ENCODE assay signal across 8 cellular contexts in the genomic region with DNA sequence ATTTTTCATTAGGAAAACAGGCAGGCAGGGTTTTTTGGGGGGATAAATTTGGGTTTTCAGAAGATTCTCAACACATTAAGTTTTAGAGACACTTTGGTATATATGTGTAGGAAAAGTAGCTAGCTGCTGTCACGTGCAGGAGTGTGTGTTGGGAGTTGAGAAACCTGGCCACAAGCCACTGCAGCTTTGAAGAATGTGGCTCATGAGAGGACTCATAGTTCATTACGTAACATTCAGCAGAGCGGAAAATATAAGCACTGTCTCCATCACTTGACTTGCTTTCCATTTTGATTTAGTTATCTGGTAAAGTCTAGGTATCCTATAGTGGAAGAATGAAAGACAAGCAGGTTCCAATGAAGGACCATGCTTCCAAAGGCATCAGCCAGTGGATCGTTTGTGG. TPM values are rescaled to one million over a fixed set of nuclear protein-coding genes. Genes with fewer than 3 reads are reported as not detected.
DNase-seq lines count a peak whose midpoint lies in the region; ATAC-seq lines count a peak whose summit lies in the region.

No MANE protein-coding gene starts in this region.

- peaks cover 6% of the 10 kb centered on the region for H3K36me3 Mint-ChIP-seq in activated naive CD8-positive, alpha-beta T cell treated with anti-CD3 and anti-CD28 coated beads, Interleukin-2, amount 10 ng/mL, durations not matched to agents 7 days and 5 days
- H3K36me3 Mint-ChIP-seq in stimulated activated naive B cell treated with anti-CD40 and anti-IgM and Interleukin-4, amounts not matched to agents 10 μg/mL and 1 μg/mL and 100 μg/mL, for 72 hours, result no peaks in the 10 kb centered on the region

- H3K4me1 Mint-ChIP-seq in activated naive CD8-positive, alpha-beta T cell treated with anti-CD3 and anti-CD28 coated beads, Interleukin-2, amount 10 ng/mL, durations not matched to agents 7 days and 5 days, result peaks cover 30% of the 10 kb centered on the region
- H3K4me1 Mint-ChIP-seq in stimulated activated naive B cell treated with anti-CD40 and anti-IgM and Interleukin-4, amounts not matched to agents 10 μg/mL and 1 μg/mL and 100 μg/mL, for 72 hours, result peaks cover 25 to 44% of the 10 kb centered on the region in 2 donors

- no peak overlapping the region for H3K27ac Mint-ChIP-seq in activated naive CD8-positive, alpha-beta T cell treated with anti-CD3 and anti-CD28 coated beads, Interleukin-2, amount 10 ng/mL, durations not matched to agents 7 days and 5 days
- H3K27ac Mint-ChIP-seq in stimulated activated naive B cell treated with anti-CD40 and anti-IgM and Interleukin-4, amounts not matched to agents 10 μg/mL and 1 μg/mL and 100 μg/mL, for 72 hours, result peak overlapping the region; percentile 52

- H3K9me3 Mint-ChIP-seq in activated naive CD8-positive, alpha-beta T cell treated with anti-CD3 and anti-CD28 coated beads, Interleukin-2, amount 10 ng/mL, durations not matched to agents 7 days and 5 days, result no peaks in the 10 kb centered on the region
- no peaks in the 10 kb centered on the region for H3K9me3 Mint-ChIP-seq in stimulated activated naive B cell treated with anti-CD40 and anti-IgM and Interleukin-4, amounts not matched to agents 10 μg/mL and 1 μg/mL and 100 μg/mL, for 72 hours

- H3K4me3 ChIP-seq in Jurkat, Clone E6-1 (ENCODE audit: low read length), result no peak overlapping the region

- peaks cover 10% of the 10 kb centered on the region for H3K27me3 Mint-ChIP-seq in activated naive CD8-positive, alpha-beta T cell treated with anti-CD3 and anti-CD28 coated beads, Interleukin-2, amount 10 ng/mL, durations not matched to agents 7 days and 5 days
- H3K27me3 Mint-ChIP-seq in stimulated activated naive B cell treated with anti-CD40 and anti-IgM and Interleukin-4, amounts not matched to agents 10 μg/mL and 1 μg/mL and 100 μg/mL, for 72 hours, result no peaks in the 10 kb centered on the region

- DNase-seq in G401 (ENCODE audit: low spot score) (peak; percentile 73), kidney glomerular epithelial cell (lab: John Stamatoyannopoulos, UW) (peak; percentile 44), globus pallidus (ENCODE audit: low spot score) (no peak), NCI-H2081 (lab: John Stamatoyannopoulos, UW) (no peak)
- DNase-seq in Jurkat, Clone E6-1 (ENCODE audit: low read depth, low spot score), result peak; percentile 75
- DNase-seq in activated naive CD8-positive, alpha-beta T cell treated with anti-CD3 and anti-CD28 coated beads, Interleukin-2, amount 10 ng/mL, durations not matched to agents 7 days and 5 days, result no peak
- DNase-seq in stimulated activated naive B cell treated with anti-CD40 and anti-IgM and Interleukin-4, amounts not matched to agents 10 μg/mL and 1 μg/mL and 100 μg/mL, for 72 hours, result no peak

- in situ Hi-C loops in G401 (cut with HindIII; ENCODE audit: low sequenced_read_pairs), result no loop called here

- POLR2A ChIA-PET in activated naive CD8-positive, alpha-beta T cell treated with anti-CD3 and anti-CD28 coated beads, Interleukin-2, amount 10 ng/mL, durations not matched to agents 7 days and 5 days (lab: Charles Lee), result interaction anchor here (0.7 kb wide), 1 partner anchor 243 kb away, joined by 6 read pairs; no protein-coding TSS in a partner anchor

- peak; percentile 68 for ATAC-seq in activated naive CD8-positive, alpha-beta T cell treated with anti-CD3 and anti-CD28 coated beads, Interleukin-2, amount 10 ng/mL, durations not matched to agents 7 days and 5 days (ENCODE audit: low read depth)
- ATAC-seq in stimulated activated naive B cell treated with anti-CD40 and anti-IgM and Interleukin-4, amounts not matched to agents 10 μg/mL and 1 μg/mL and 100 μg/mL, for 72 hours (replicated peaks), result no peak
- no peak for ATAC-seq in GM21723 (IDR thresholded peaks at IDR 0.05; ENCODE audit: unreplicated experiment)

- H3K4me3 Mint-ChIP-seq in activated naive CD8-positive, alpha-beta T cell treated with anti-CD3 and anti-CD28 coated beads, Interleukin-2, amount 10 ng/mL, durations not matched to agents 7 days and 5 days, result peak overlapping the region; percentile 58
- H3K4me3 Mint-ChIP-seq in stimulated activated naive B cell treated with anti-CD40 and anti-IgM and Interleukin-4, amounts not matched to agents 10 μg/mL and 1 μg/mL and 100 μg/mL, for 72 hours, result no peak overlapping the region

RNA-seq across cellular contexts. Expression of gene SMNDC1, which starts 31.2 kb away (rescaled TPM):
- 11.1 and 13.5 TPM in 2 replicates for total RNA-seq in G401 (2014; rRNA removed; shearing (Covaris generic))
- polyA plus RNA-seq in Jurkat, Clone E6-1 (2012; ENCODE audit: insufficient read depth, insufficient read length), result 50.0 TPM
- 10 to 100 TPM; 36.4 to 39.2 TPM for total RNA-seq in activated naive CD8-positive, alpha-beta T cell treated with anti-CD3 and anti-CD28 coated beads, Interleukin-2, amount 10 ng/mL, durations not matched to agents 7 days and 5 days

Comparison
In these comparisons a context has a peak if more than half of its experiments do, and no peak if none do; other contexts are left out.
1. DNase-seq: peak in G401 (single experiment), Jurkat, Clone E6-1 (single experiment) and kidney glomerular epithelial cell (single experiment); none in activated naive CD8-positive, alpha-beta T cell treated with anti-CD3 and anti-CD28 coated beads, Interleukin-2, amount 10 ng/mL, durations not matched to agents 7 days and 5 days (single experiment), stimulated activated naive B cell treated with anti-CD40 and anti-IgM and Interleukin-4, amounts not matched to agents 10 μg/mL and 1 μg/mL and 100 μg/mL, for 72 hours (single experiment), globus pallidus (single experiment) and NCI-H2081 (0 of 2).